ENCODE assay signal across 13 cellular contexts in genomic region chr7:72710983-72711382, GRCh38.
"Had no signal": no experiment of that assay in that cellular context is flagged by ENCODE, and none has a peak within 500 bp of the region (broad histone marks: within the 10 kb centered on the region; RNA-seq: fewer than 3 reads in every experiment).

No MANE protein-coding gene starts in this region.

- DNase-seq: activated CD4-positive, alpha-beta T cell treated with anti-CD3 and anti-CD28 coated beads for 1 hour; activated CD4-positive, alpha-beta T cell treated with anti-CD3 and anti-CD28 coated beads, Interleukin-2, amount 50 U/mL, for 4 hours; activated naive CD4-positive, alpha-beta T cell treated with anti-CD3 and anti-CD28 coated beads, Interleukin-2, amount 10 ng/mL, durations not matched to agents 7 days and 5 days; activated T-cell treated with anti-CD3 and anti-CD28 coated beads for 4 hours; kidney; left ventricle myocardium inferior; sigmoid colon; SW 1271 had no signal

- H3K27me3 ChIP-seq: gastroesophageal sphincter, sigmoid colon had no signal

- H3K4me1 ChIP-seq: gastroesophageal sphincter, sigmoid colon had no signal

- H3K4me3 Mint-ChIP-seq: activated naive CD4-positive, alpha-beta T cell treated with anti-CD3 and anti-CD28 coated beads, Interleukin-2, amount 10 ng/mL, durations not matched to agents 7 days and 5 days; memory B cell; natural killer cell treated with Interleukin-12 subunit alpha and Interleukin-12 subunit beta and Interleukin-15 and Interleukin-18, amount 100 ng/mL, for 72 hours; stimulated activated effector memory CD8-positive, alpha-beta T cell treated with anti-CD3 and anti-CD28 coated beads, Interleukin-12 subunit alpha, Interleukin-12 subunit beta, amount 100 ng/mL, for 72 hours had no signal

- H3K27ac ChIP-seq: gastroesophageal sphincter, left ventricle myocardium inferior, sigmoid colon had no signal

- H3K27me3 Mint-ChIP-seq: activated naive CD4-positive, alpha-beta T cell treated with anti-CD3 and anti-CD28 coated beads, Interleukin-2, amount 10 ng/mL, durations not matched to agents 7 days and 5 days; memory B cell; natural killer cell treated with Interleukin-12 subunit alpha and Interleukin-12 subunit beta and Interleukin-15 and Interleukin-18, amount 100 ng/mL, for 72 hours had no signal

- H3K27ac Mint-ChIP-seq: activated naive CD4-positive, alpha-beta T cell treated with anti-CD3 and anti-CD28 coated beads, Interleukin-2, amount 10 ng/mL, durations not matched to agents 7 days and 5 days; activated T-helper 2 cell treated with anti-CD3 and anti-CD28 coated beads, Interferon-gamma antibody, Interleukin-2, Interleukin-4, amounts not matched to agents 10 μg/mL and 5 μg/mL and 100 μg/mL, durations not matched to agents 14 hours and 24 hours and 36 hours; memory B cell; natural killer cell treated with Interleukin-12 subunit alpha and Interleukin-12 subunit beta and Interleukin-15 and Interleukin-18, amount 100 ng/mL, for 72 hours; stimulated activated effector memory CD8-positive, alpha-beta T cell treated with anti-CD3 and anti-CD28 coated beads, Interleukin-12 subunit alpha, Interleukin-12 subunit beta, amount 100 ng/mL, for 72 hours had no signal

- H3K4me1 Mint-ChIP-seq: activated naive CD4-positive, alpha-beta T cell treated with anti-CD3 and anti-CD28 coated beads, Interleukin-2, amount 10 ng/mL, durations not matched to agents 7 days and 5 days; memory B cell; stimulated activated effector memory CD8-positive, alpha-beta T cell treated with anti-CD3 and anti-CD28 coated beads, Interleukin-12 subunit alpha, Interleukin-12 subunit beta, amount 100 ng/mL, for 72 hours had no signal

- H3K9me3 ChIP-seq: gastroesophageal sphincter, left ventricle myocardium inferior, sigmoid colon had no signal

- ATAC-seq: gastroesophageal sphincter; natural killer cell treated with Interleukin-12 subunit alpha and Interleukin-12 subunit beta and Interleukin-15 and Interleukin-18, amount 100 ng/mL, for 72 hours; stimulated activated effector memory CD8-positive, alpha-beta T cell treated with anti-CD3 and anti-CD28 coated beads, Interleukin-12 subunit alpha, Interleukin-12 subunit beta, amount 100 ng/mL, for 72 hours had no signal

- H3K36me3 ChIP-seq: left ventricle myocardium inferior, sigmoid colon had no signal

- H3K4me3 ChIP-seq: gastroesophageal sphincter, left ventricle myocardium inferior, sigmoid colon had no signal
